Comparison of ENCODE assay signal across 8 cellular contexts in genomic region chr3:129602730-129603560, GRCh38. TPM values are rescaled to one million over a fixed set of nuclear protein-coding genes. Genes with fewer than 3 reads are reported as not detected.
DNase-seq lines count a peak whose midpoint lies in the region; ATAC-seq and TF ChIP-seq lines count a peak whose summit lies in the region.

No MANE protein-coding gene starts in this region.

- H3K9me3 Mint-ChIP-seq in glutamatergic neuron (ENCODE audit: unreplicated experiment): peaks cover 4% of the 10 kb centered on the region

- no peak overlapping the region for H3K27ac ChIP-seq in MM.1S (ENCODE audit: low read length)

- peak overlapping the region; percentile 25 for H3K4me3 Mint-ChIP-seq in glutamatergic neuron (ENCODE audit: unreplicated experiment)

- no peaks in the 10 kb centered on the region for H3F3A ChIP-seq in MM.1S (ENCODE audit: insufficient read depth, low read length)

- no peaks in the 10 kb centered on the region for H3K9me2 ChIP-seq in MM.1S (replicated peaks; ENCODE audit: insufficient read depth, low read length)

- H3K4me1 ChIP-seq in MM.1S (ENCODE audit: low read length): 0 out of 2 replicates have a peak, but pooled peaks cover 2% of the 10 kb centered on the region

- no peak overlapping the region for H2AFZ ChIP-seq in MM.1S (ENCODE audit: low read length)

- TF ChIP-seq CTCF in glutamatergic neuron (IDR thresholded peaks at IDR 0.05; ENCODE audit: partially characterized antibody, unreplicated experiment) (no peak), MM.1S (IDR thresholded peaks at IDR 0.05; ENCODE audit: low read length) (no peak)

- H3K9ac ChIP-seq in MM.1S (ENCODE audit: low read length): no peak overlapping the region

- in situ Hi-C loops in Caki2 (cut with HindIII; ENCODE audit: low pct_unique_long_range_greater_than_20kb, low sequenced_read_pairs): no loop called here

- peaks cover 20% of the 10 kb centered on the region for H3K27me3 ChIP-seq in MM.1S (replicated peaks; ENCODE audit: insufficient read depth, low read length)

- no peaks in the 10 kb centered on the region for H3K36me3 Mint-ChIP-seq in glutamatergic neuron (ENCODE audit: unreplicated experiment)

- no peak overlapping the region for H3K4me2 ChIP-seq in MM.1S (ENCODE audit: low read depth, low read length)

- no peak for ATAC-seq in GM19463 (IDR thresholded peaks at IDR 0.05; ENCODE audit: unreplicated experiment)

- no peaks in the 10 kb centered on the region for H3K36me3 ChIP-seq in MM.1S (replicated peaks; ENCODE audit: insufficient read depth, low read length)

- H4K20me1 ChIP-seq in MM.1S (ENCODE audit: insufficient read depth, low read length): no peaks in the 10 kb centered on the region

- peaks cover 21% of the 10 kb centered on the region for H3K4me1 Mint-ChIP-seq in glutamatergic neuron (ENCODE audit: low read depth, unreplicated experiment)

- no peak overlapping the region for H3K4me3 ChIP-seq in MM.1S (ENCODE audit: low read length)

- DNase-seq in Caki2 (ENCODE audit: low read depth) (peak; percentile 91), SW480 (ENCODE audit: low spot score) (peak; percentile 68), glutamatergic neuron (no peak), pulmonary artery endothelial cell (ENCODE audit: low read depth, low spot score) (peak; percentile 82), MM.1S (no peak), NCI-H2227 treated with DMSO at 0.1 percent for 48 hours (lab: John Stamatoyannopoulos, UW) (no peak), NCI-H345 (lab: John Stamatoyannopoulos, UW) (no peak)

- H3K79me2 ChIP-seq in MM.1S (ENCODE audit: low read length): no peaks in the 10 kb centered on the region

- H3K27ac Mint-ChIP-seq in glutamatergic neuron (ENCODE audit: unreplicated experiment): peak overlapping the region; percentile 11

- peaks cover 13% of the 10 kb centered on the region for H3K27me3 Mint-ChIP-seq in glutamatergic neuron (ENCODE audit: unreplicated experiment)

- H3K9me3 ChIP-seq in MM.1S (replicated peaks; ENCODE audit: insufficient read depth, low read length): no peaks in the 10 kb centered on the region

RNA-seq across cellular contexts. Expression of gene PLXND1, which starts 3.5 kb away (rescaled TPM):
- total RNA-seq in Caki2 (2014; rRNA removed; shearing (Covaris generic); ENCODE audit: low replicate concordance): 29.0 and 74.1 TPM in 2 replicates
- total RNA-seq in glutamatergic neuron (ENCODE audit: unreplicated experiment) (72.2 TPM), pulmonary artery endothelial cell (236 and 339 TPM in 2 replicates)

RNA-seq across cellular contexts. Expression of gene H1-8, which starts 60.0 kb away (rescaled TPM):
- not detected in 2 replicates for total RNA-seq in Caki2 (2014; rRNA removed; shearing (Covaris generic); ENCODE audit: low replicate concordance)
- total RNA-seq in glutamatergic neuron (ENCODE audit: unreplicated experiment) (not detected), pulmonary artery endothelial cell (not detected in 2 replicates)

Comparison
In these comparisons a context has a peak if more than half of its experiments do, and no peak if none do; other contexts are left out.
1. DNase-seq: peak in Caki2 (single experiment), SW480 (single experiment) and pulmonary artery endothelial cell (single experiment); none in glutamatergic neuron (single experiment), MM.1S (single experiment), NCI-H2227 treated with DMSO at 0.1 percent for 48 hours (single experiment) and NCI-H345 (single experiment).